Comparison of ENCODE assay signal across 16 cellular contexts in the genomic region with DNA sequence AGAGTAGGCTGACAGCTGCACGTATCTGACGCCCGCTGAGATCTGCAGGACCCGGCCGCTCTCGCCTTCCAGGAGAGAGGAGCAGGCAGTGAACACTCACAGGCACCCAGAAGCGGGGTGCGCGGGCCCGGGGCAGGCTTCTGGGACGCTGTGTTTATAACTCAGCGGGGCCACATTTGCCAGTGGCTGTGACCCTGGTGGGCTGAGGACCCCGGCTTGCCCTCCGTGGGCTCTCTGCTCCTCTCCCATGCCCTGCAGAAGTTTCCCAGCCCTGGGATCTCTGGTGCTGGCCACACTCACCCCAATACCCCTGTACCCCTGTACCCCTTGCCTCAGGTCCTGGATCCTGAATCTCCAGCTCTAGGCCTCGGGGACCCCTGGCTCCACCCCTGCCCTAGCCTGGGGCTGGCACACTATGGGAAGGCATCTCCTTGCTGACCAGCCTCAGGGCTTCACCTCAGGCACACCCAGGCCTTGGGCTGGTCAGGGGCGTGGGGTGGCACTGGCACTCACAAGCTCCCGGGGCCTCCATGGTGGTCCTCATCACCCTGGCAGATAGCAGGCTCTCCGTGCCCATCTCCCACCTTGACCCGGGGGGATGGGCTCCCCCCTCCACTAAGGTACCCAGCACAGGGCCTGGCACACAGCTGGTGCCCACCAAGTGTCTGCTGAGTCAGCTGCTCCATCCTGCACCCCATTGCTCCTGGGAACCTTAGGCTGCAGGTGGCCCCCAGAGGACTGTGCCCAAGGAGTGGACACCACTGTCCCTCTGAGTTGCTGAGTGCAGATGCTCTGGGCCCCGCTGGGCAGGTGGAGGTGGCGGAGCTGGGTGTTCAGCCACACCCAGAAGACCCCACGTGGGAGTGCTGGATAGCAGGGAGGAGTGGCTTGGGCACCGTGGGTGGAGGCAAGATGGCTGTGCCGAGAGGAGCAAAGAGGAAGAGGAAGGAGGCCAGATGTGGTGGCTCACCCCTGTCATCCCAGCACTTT. TPM values are rescaled to one million over a fixed set of nuclear protein-coding genes. Genes with fewer than 3 reads are reported as not detected.
DNase-seq lines count a peak whose midpoint lies in the region; ATAC-seq, FAIRE-seq and TF ChIP-seq lines count a peak whose summit lies in the region.
"Had no signal": no experiment of that assay in that cellular context is flagged by ENCODE, and none has a peak within 500 bp of the region (broad histone marks: within the 10 kb centered on the region; RNA-seq: fewer than 3 reads in every experiment).

No MANE protein-coding gene starts in this region.

- no peak for TF ChIP-seq EP300 in K562 (IDR thresholded peaks at IDR 0.05; ENCODE audit: low read length)

- 0 out of 4 replicates have a peak overlapping the region, but pooled peaks of 1 of the 2 experiments have one; percentile 20 for H3K9ac ChIP-seq in K562 (ENCODE audit: insufficient read depth in 1 of 2, low read depth in 2 of 2, low read length in 2 of 2)
- H3K9ac ChIP-seq: GM23248 had no signal

- H2AFZ ChIP-seq in K562 (ENCODE audit: low read depth, low read length): no peak overlapping the region
- H2AFZ ChIP-seq: GM23248 had no signal

- H3K4me1 ChIP-seq in K562 (replicated peaks in 1 of 2; ENCODE audit: control insufficient read depth in 2 of 2, insufficient read depth in 2 of 2, low read length in 2 of 2) (peaks cover 0 to 21% of the 10 kb centered on the region in 2 experiments; a peak in 1 of 5 replicates), right cardiac atrium (ENCODE audit: control insufficient read depth, insufficient read depth, low read length) (no peaks in the 10 kb centered on the region)

- ATAC-seq in activated CD4-positive, CD25-positive, alpha-beta regulatory T cell treated with anti-CD3 and anti-CD28 coated beads, Interleukin-2, amount 50 U/mL, for 24 hours: no peak
- ATAC-seq in K562: peak; percentile 19; the same call in 2 of the 3 replicates
- peak in 1 of 2 donors; percentile 30 for ATAC-seq in right cardiac atrium
- ATAC-seq in GM21717 (IDR thresholded peaks at IDR 0.05; ENCODE audit: unreplicated experiment): no peak
- ATAC-seq: CD8-positive, alpha-beta T cell had no signal

- no peak overlapping the region for H3K4me3 ChIP-seq in K562
- H3K4me3 ChIP-seq in right cardiac atrium (ENCODE audit: low read length): no peak overlapping the region
- H3K4me3 ChIP-seq: GM23248 had no signal

- TF ChIP-seq POLR2A in K562 (conservative IDR thresholded peaks at IDR 0.05): no peak

- DNase-seq in activated CD4-positive, CD25-positive, alpha-beta regulatory T cell treated with anti-CD3 and anti-CD28 coated beads, Interleukin-2, amount 50 U/mL, for 72 hours: peak; percentile 16
- DNase-seq in K562 (ENCODE audit: extremely low read depth in 1 of 4, low spot score in 3 of 4): no peak
- peak; percentile 7 to 46 (median 35) for DNase-seq in right cardiac atrium
- peak; percentile 66 for DNase-seq in posterior vena cava (ENCODE audit: low spot score)
- no peak for DNase-seq in SHP77 treated with DMSO at 0.1 percent for 48 hours (lab: John Stamatoyannopoulos, UW)
- no peak for DNase-seq in ACHN
- DNase-seq: DMS79, GM23248, HCEC 1CT, NCI-H1930, NCI-H526 treated with DMSO at 0.1 percent for 48 hours, OCI-M1 had no signal

- peaks cover under 1% of the 10 kb centered on the region for H4K20me1 ChIP-seq in K562 (replicated peaks; ENCODE audit: control insufficient read depth, insufficient read depth, low read length)

- POLR2A ChIA-PET in K562 (lab: Yijun Ruan, JAX): interaction anchor here (0.6 to 1.6 kb wide), 2 partner anchors 12 to 22 kb away, joined by 4 read pairs; no protein-coding TSS in a partner anchor

- CTCF ChIA-PET in K562 (lab: Yijun Ruan, JAX; ENCODE audit: low intra/inter-chr PET ratio): no interaction called here

- no peaks in the 10 kb centered on the region; the same call in 1 of the 2 replicates for H3K9me3 ChIP-seq in K562 (replicated peaks; ENCODE audit: control insufficient read depth, insufficient read depth, low read depth, low read length)
- no peaks in the 10 kb centered on the region for H3K9me3 ChIP-seq in right cardiac atrium (ENCODE audit: control insufficient read depth, low read length)

- H3K27ac ChIP-seq in K562 (ENCODE audit: extremely low read depth, low read depth, low read length): no peak overlapping the region
- no peak overlapping the region for H3K27ac ChIP-seq in right cardiac atrium (ENCODE audit: low read length)
- H3K27ac ChIP-seq: 22Rv1, GM23248 had no signal

- H3K27me3 ChIP-seq in K562 (ENCODE audit: control insufficient read depth in 2 of 2, insufficient read depth in 2 of 2, low read length in 2 of 2) (peaks cover 67 to 73% of the 10 kb centered on the region in 2 experiments), right cardiac atrium (ENCODE audit: control insufficient read depth, insufficient read depth) (no peaks in the 10 kb centered on the region)

- no TSS peak for BruUV-seq in K562 (replicated peaks; lab: Mats Ljungman, UMichigan)

- intact Hi-C loops in K562 (cut with micrococcal nuclease) (no loop called here), right cardiac atrium (cut with DNase I) (no loop called here), posterior vena cava (cut with DNase I) (no loop called here)

- 4% methylated on average over 22 of the region's 24 CpGs for WGBS in K562 (ENCODE audit: insufficient coverage, low coverage, missing lambda C conversion rate)
- WGBS in right cardiac atrium: 91% methylated on average over 24 of the region's 24 CpGs

- no peaks in the 10 kb centered on the region for H3K36me3 ChIP-seq in K562 (ENCODE audit: control insufficient read depth, insufficient read depth, low read length)

- no peaks in the 10 kb centered on the region for H3K9me1 ChIP-seq in K562 (ENCODE audit: control insufficient read depth, insufficient read depth, low read length)

- no peaks in the 10 kb centered on the region for H3K79me2 ChIP-seq in K562 (ENCODE audit: control insufficient read depth, insufficient read depth, low read length)

- no peak for FAIRE-seq in K562 (lab: Jason Lieb, UNC)

- in situ Hi-C loops in K562 (cut with MboI): no loop called here
- in situ Hi-C loops in ACHN (cut with HindIII; ENCODE audit: low pct_ligation_motif_present, low pct_unique_long_range_greater_than_20kb, low sequenced_read_pairs): no loop called here

- H3K4me2 ChIP-seq in K562 (ENCODE audit: insufficient read depth, low read length): no peak overlapping the region

- no peak for TF ChIP-seq RAD21 in K562 (CRISPR knock-in tag; conservative IDR thresholded peaks at IDR 0.05 in 1 of 2, IDR thresholded peaks at IDR 0.05 in 1 of 2)

- TF ChIP-seq CTCF in K562 (IDR thresholded peaks at IDR 0.05 in 2 of 3, conservative IDR thresholded peaks at IDR 0.05 in 1 of 3; ENCODE audit: insufficient read depth in 2 of 3, low read depth in 1 of 3, low read length in 3 of 3): no peak

RNA-seq across cellular contexts. Expression of gene MORN1, which starts 32.4 kb away (rescaled TPM):
- 24.9 and 49.4 TPM in 2 replicates for total RNA-seq in K562 (2011; cell fraction: chromatin; rRNA removed; ENCODE audit: low replicate concordance)
- 26.6 and 36.7 TPM in 2 replicates for total RNA-seq in K562 (2011; cell fraction: nucleolus; rRNA removed)
- total RNA-seq in K562 (2011; cell fraction: nucleoplasm; rRNA removed): 26.9 and 29.6 TPM in 2 replicates
- total RNA-seq in K562 (2014; rRNA removed): 6.1 and 9.3 TPM in 2 replicates
- 2.3 and 2.9 TPM in 2 replicates for total RNA-seq in K562 (2014; rRNA removed; fragmentation: Illumina TruSeq; extraction: Trizol)
- total RNA-seq in K562 (2015; rRNA removed; fragmentation: Illumina TruSeq; extraction: Trizol): 4.7 and 5.5 TPM in 2 replicates
- 5.1 and 7.6 TPM in 2 replicates for total RNA-seq in K562 (2021)
- 3.9 and 4.4 TPM in 2 replicates for polyA plus RNA-seq in K562 (2011; rRNA removed)
- 4.3 and 4.7 TPM in 2 replicates for polyA plus RNA-seq in K562 (2011; cell fraction: cytosol; rRNA removed)
- polyA plus RNA-seq in K562 (2011; cell fraction: nucleus; rRNA removed): 10.6 and 16.9 TPM in 2 replicates
- polyA plus RNA-seq in K562 (2012): 3.6 and 6.3 TPM in 2 replicates
- polyA plus RNA-seq in K562 (2014; fragmentation: Illumina TruSeq; extraction: Trizol): 1.8 and 2.7 TPM in 2 replicates
- polyA plus RNA-seq in K562 (2014; fragmentation: Nextera tagmentation; extraction: Ambion mirVana): under 1 TPM; 0.24 to 0.35 TPM
- polyA plus RNA-seq in K562 (2014; rRNA removed): 4.2 and 5.8 TPM in 2 replicates
- 5.5 and 9.6 TPM in 2 replicates for polyA minus RNA-seq in K562 (2011; rRNA and poly(A)+ RNA removed)
- 4.8 and 5.6 TPM in 2 replicates for polyA minus RNA-seq in K562 (2011; cell fraction: cytosol; rRNA and poly(A)+ RNA removed)
- polyA minus RNA-seq in K562 (2011; cell fraction: nucleus; rRNA and poly(A)+ RNA removed): 11.7 and 12.0 TPM in 2 replicates
- total RNA-seq in right cardiac atrium: 1 to 10 TPM; 3.2 to 5.1 (median 4.2) TPM
- polyA plus RNA-seq in right cardiac atrium: 4.1 TPM
- total RNA-seq in posterior vena cava: 1 to 10 TPM; 3.8 to 5.5 TPM

RNA-seq across cellular contexts. Expression of gene RER1, which starts 32.7 kb away (rescaled TPM):
- total RNA-seq in K562 (2011; cell fraction: chromatin; rRNA removed; ENCODE audit: low replicate concordance): 270 and 338 TPM in 2 replicates
- 175 and 181 TPM in 2 replicates for total RNA-seq in K562 (2011; cell fraction: nucleolus; rRNA removed)
- 289 and 345 TPM in 2 replicates for total RNA-seq in K562 (2011; cell fraction: nucleoplasm; rRNA removed)
- total RNA-seq in K562 (2014; rRNA removed) (63.1 and 109 TPM in 2 replicates), K562 (2014; rRNA removed; fragmentation: Illumina TruSeq; extraction: Trizol) (183 and 211 TPM in 2 replicates), K562 (2015; rRNA removed; fragmentation: Illumina TruSeq; extraction: Trizol) (146 and 153 TPM in 2 replicates), K562 (2021) (219 and 235 TPM in 2 replicates), right cardiac atrium (10 to 100 TPM; 83.6 to 93.9 (median 89.6) TPM), posterior vena cava (100 to 1,000 TPM in 1 of 2 donors, 10 to 100 TPM in 1; 93.7 to 101 TPM)
- polyA plus RNA-seq in K562 (2011; rRNA removed) (316 and 354 TPM in 2 replicates), K562 (2014; fragmentation: Illumina TruSeq; extraction: Trizol) (299 and 323 TPM in 2 replicates), K562 (2014; fragmentation: Nextera tagmentation; extraction: Ambion mirVana) (10 to 100 TPM; 19.6 to 34.5 TPM), K562 (2014; rRNA removed) (216 and 249 TPM in 2 replicates), right cardiac atrium (50.3 TPM)
- 218 and 437 TPM in 2 replicates for polyA plus RNA-seq in K562 (2011; cell fraction: cytosol; rRNA removed)
- polyA plus RNA-seq in K562 (2011; cell fraction: nucleus; rRNA removed): 267 and 372 TPM in 2 replicates
- polyA plus RNA-seq in K562 (2012): 133 and 293 TPM in 2 replicates
- polyA minus RNA-seq in K562 (2011; rRNA and poly(A)+ RNA removed): 304 and 371 TPM in 2 replicates
- 79.7 and 109 TPM in 2 replicates for polyA minus RNA-seq in K562 (2011; cell fraction: cytosol; rRNA and poly(A)+ RNA removed)
- polyA minus RNA-seq in K562 (2011; cell fraction: nucleus; rRNA and poly(A)+ RNA removed): 23.0 and 33.4 TPM in 2 replicates

RNA-seq across cellular contexts. Expression of gene PEX10, which starts 53.4 kb away (rescaled TPM):
- total RNA-seq in K562 (2011; cell fraction: chromatin; rRNA removed; ENCODE audit: low replicate concordance): 13.3 and 27.8 TPM in 2 replicates
- total RNA-seq in K562 (2011; cell fraction: nucleolus; rRNA removed): 23.4 and 30.4 TPM in 2 replicates
- 18.3 and 19.9 TPM in 2 replicates for total RNA-seq in K562 (2011; cell fraction: nucleoplasm; rRNA removed)
- total RNA-seq in K562 (2014; rRNA removed) (24.5 and 26.2 TPM in 2 replicates), K562 (2014; rRNA removed; fragmentation: Illumina TruSeq; extraction: Trizol) (5.6 and 5.7 TPM in 2 replicates), K562 (2015; rRNA removed; fragmentation: Illumina TruSeq; extraction: Trizol) (8.4 and 9.3 TPM in 2 replicates), K562 (2021) (18.2 and 18.7 TPM in 2 replicates), right cardiac atrium (10 to 100 TPM; 11.4 to 15.5 (median 13.6) TPM), posterior vena cava (10 to 100 TPM; 10.9 to 13.1 TPM)
- polyA plus RNA-seq in K562 (2011; rRNA removed) (8.7 and 9.4 TPM in 2 replicates), K562 (2014; fragmentation: Illumina TruSeq; extraction: Trizol) (6.4 and 10.6 TPM in 2 replicates), K562 (2014; fragmentation: Nextera tagmentation; extraction: Ambion mirVana) (under 1 TPM; 0.03 to 0.11 TPM), K562 (2014; rRNA removed) (18.8 and 22.5 TPM in 2 replicates), right cardiac atrium (16.0 TPM)
- 9.6 and 19.3 TPM in 2 replicates for polyA plus RNA-seq in K562 (2011; cell fraction: cytosol; rRNA removed)
- polyA plus RNA-seq in K562 (2011; cell fraction: nucleus; rRNA removed): 18.8 and 28.5 TPM in 2 replicates
- 9.3 and 13.4 TPM in 2 replicates for polyA plus RNA-seq in K562 (2012)
- 3.5 and 3.9 TPM in 2 replicates for polyA minus RNA-seq in K562 (2011; rRNA and poly(A)+ RNA removed)
- 5.4 and 14.7 TPM in 2 replicates for polyA minus RNA-seq in K562 (2011; cell fraction: cytosol; rRNA and poly(A)+ RNA removed)
- polyA minus RNA-seq in K562 (2011; cell fraction: nucleus; rRNA and poly(A)+ RNA removed): 11.1 and 14.0 TPM in 2 replicates

Comparison
In these comparisons a context has a peak if more than half of its experiments do, and no peak if none do; other contexts are left out.
1. DNase-seq: peak in activated CD4-positive, CD25-positive, alpha-beta regulatory T cell treated with anti-CD3 and anti-CD28 coated beads, Interleukin-2, amount 50 U/mL, for 72 hours (single experiment), right cardiac atrium (3 of 3) and posterior vena cava (single experiment); none in K562 (0 of 4), SHP77 treated with DMSO at 0.1 percent for 48 hours (single experiment) and ACHN (single experiment).